In the genomic region with DNA sequence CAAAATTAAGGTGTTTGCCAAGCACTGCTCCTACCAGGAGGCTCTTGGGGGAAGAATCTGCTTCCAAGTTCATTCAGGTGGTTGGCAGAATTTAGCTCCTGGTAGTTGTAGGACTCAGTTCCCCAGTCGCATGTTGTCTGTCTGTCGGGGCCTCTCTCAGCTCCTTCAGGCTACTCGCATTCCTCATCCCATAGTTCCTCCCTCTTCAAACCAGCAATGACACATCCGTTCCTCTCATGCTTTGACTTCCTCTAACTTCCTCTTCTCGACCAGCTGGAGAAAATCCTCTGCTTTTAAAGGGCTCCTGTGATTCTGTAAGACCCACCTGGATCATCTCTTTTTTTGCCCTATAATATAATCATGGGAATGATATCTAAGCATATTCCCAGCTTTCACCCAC, we compare ENCODE assay signal across 21 cellular contexts.
DNase-seq lines count a peak whose midpoint lies in the region; ATAC-seq and TF ChIP-seq lines count a peak whose summit lies in the region.
"Had no signal": no experiment of that assay in that cellular context is flagged by ENCODE, and none has a peak within 500 bp of the region (broad histone marks: within the 10 kb centered on the region; RNA-seq: fewer than 3 reads in every experiment).

No MANE protein-coding gene starts in this region.

- H2BK12ac ChIP-seq in neuronal stem cell (ENCODE audit: low read length): no peak overlapping the region

- H2AK5ac ChIP-seq in neuronal stem cell (ENCODE audit: low read depth, low read length): no peak overlapping the region

- no peaks in the 10 kb centered on the region for H3K79me1 ChIP-seq in neuronal stem cell (ENCODE audit: low read depth, low read length)

- no peaks in the 10 kb centered on the region for H3K27me3 ChIP-seq in neuronal stem cell (ENCODE audit: control insufficient read depth in 3 of 3, insufficient read depth in 3 of 3, low read depth in 1 of 3, low read length in 3 of 3)
- H3K27me3 ChIP-seq: cardiac muscle cell, suprapubic skin had no signal

- no CpG with 5 or more reads among the region's 5 CpGs for WGBS in neuronal stem cell (ENCODE audit: extremely low coverage in 2 of 2, insufficient read length in 2 of 2, insufficient replicate concordance in 1 of 2), 2 donors

- no peak overlapping the region for H4K91ac ChIP-seq in neuronal stem cell (ENCODE audit: low read depth, low read length, poor library complexity)

- H3K18ac ChIP-seq in neuronal stem cell (ENCODE audit: low read length): no peak overlapping the region

- H3K27ac ChIP-seq in neuronal stem cell (replicated peaks; ENCODE audit: low read length): no peak overlapping the region
- H3K27ac ChIP-seq: cardiac muscle cell, PC-9, psoas muscle, suprapubic skin had no signal

- no peak overlapping the region for H3K23ac ChIP-seq in neuronal stem cell (ENCODE audit: low read depth, low read length, poor library complexity)

- no peak overlapping the region for H3K9ac ChIP-seq in neuronal stem cell (ENCODE audit: low read depth, low read length, poor library complexity)

- H3K4ac ChIP-seq in neuronal stem cell (ENCODE audit: low read length): no peak overlapping the region

- H2BK5ac ChIP-seq in neuronal stem cell (ENCODE audit: low read length): no peak overlapping the region

- H3K9me3 ChIP-seq in neuronal stem cell (replicated peaks in 1 of 2; ENCODE audit: control insufficient read depth in 2 of 2, insufficient read depth in 1 of 2, low read depth in 1 of 2, low read length in 2 of 2): no peaks in the 10 kb centered on the region
- H3K9me3 ChIP-seq: psoas muscle, suprapubic skin had no signal

- H4K8ac ChIP-seq in neuronal stem cell (ENCODE audit: low read depth, low read length): no peak overlapping the region

- no peaks in the 10 kb centered on the region for H3K36me3 ChIP-seq in neuronal stem cell (replicated peaks in 1 of 2; ENCODE audit: control insufficient read depth in 2 of 2, insufficient read depth in 2 of 2, low read length in 2 of 2)
- H3K36me3 ChIP-seq: cardiac muscle cell, suprapubic skin had no signal

- peak overlapping the region; percentile 25 for H2AFZ ChIP-seq in neuronal stem cell (ENCODE audit: low read length)
- H2AFZ ChIP-seq: PC-9 had no signal

- H3K14ac ChIP-seq in neuronal stem cell (ENCODE audit: low read length): no peak overlapping the region

- no peak overlapping the region for H3K4me2 ChIP-seq in neuronal stem cell (ENCODE audit: insufficient read depth, low read length, poor library complexity, severe bottlenecking)
- H3K4me2 ChIP-seq: PC-9 had no signal

- no peaks in the 10 kb centered on the region for H3K4me1 ChIP-seq in neuronal stem cell (ENCODE audit: control insufficient read depth in 2 of 2, insufficient read depth in 1 of 2, low read depth in 1 of 2, low read length in 2 of 2)
- H3K4me1 ChIP-seq: psoas muscle had no signal

- DNase-seq in EL: peak; percentile 71
- peak; percentile 6 to 14 for DNase-seq in Kasumi-1 (lab: John Stamatoyannopoulos, UW)
- DNase-seq in choroid plexus epithelial cell (ENCODE audit: low read depth): peak; percentile 45
- no peak for DNase-seq in neuronal stem cell (ENCODE audit: low spot score)
- no peak for DNase-seq in NCI-H2107 treated with DMSO at 0.1 percent for 48 hours (lab: John Stamatoyannopoulos, UW; ENCODE audit: unreplicated experiment)
- DNase-seq: activated CD8-positive, alpha-beta memory T cell treated with anti-CD3 and anti-CD28 coated beads, Interleukin-2, amount 50 U/mL, for 48 hours; activated naive CD4-positive, alpha-beta T cell treated with anti-CD3 and anti-CD28 coated beads, Interleukin-2, amount 50 U/mL, for 16 hours; CD4-positive, CD25-positive, alpha-beta regulatory T cell; effector memory CD8-positive, alpha-beta T cell; GF-D8; kidney; NCI-H1417 treated with DMSO at 0.1 percent for 48 hours; NCI-H345; PC-9; psoas muscle; T-helper 1 cell had no signal

- no peak overlapping the region for H2BK120ac ChIP-seq in neuronal stem cell (ENCODE audit: low read depth, low read length)

- TF ChIP-seq CTCF in choroid plexus epithelial cell (conservative IDR thresholded peaks at IDR 0.05; ENCODE audit: low read depth, low read length): no peak

- H2BK15ac ChIP-seq in neuronal stem cell (ENCODE audit: low read length): no peak overlapping the region

- ATAC-seq in GM21737 (IDR thresholded peaks at IDR 0.05; ENCODE audit: unreplicated experiment) (no peak), HG03354 (IDR thresholded peaks at IDR 0.05; ENCODE audit: poor library complexity, severe bottlenecking, unreplicated experiment) (no peak), GM18858 (IDR thresholded peaks at IDR 0.05; ENCODE audit: unreplicated experiment) (no peak)
- ATAC-seq: effector memory CD8-positive, alpha-beta T cell; psoas muscle had no signal

- H3K4me3 ChIP-seq in choroid plexus epithelial cell (ENCODE audit: low read depth, low read length) (no peak overlapping the region), neuronal stem cell (ENCODE audit: low read length in 2 of 2) (no peak overlapping the region)
- H3K4me3 ChIP-seq: cardiac muscle cell, PC-9, psoas muscle, suprapubic skin had no signal

Comparison
In these comparisons a context has a peak if more than half of its experiments do, and no peak if none do; other contexts are left out.
1. DNase-seq: peak in EL (single experiment), Kasumi-1 (2 of 2) and choroid plexus epithelial cell (single experiment); none in neuronal stem cell (single experiment) and NCI-H2107 treated with DMSO at 0.1 percent for 48 hours (single experiment).